8 cellular contexts compared by ENCODE assay signal in the genomic region with DNA sequence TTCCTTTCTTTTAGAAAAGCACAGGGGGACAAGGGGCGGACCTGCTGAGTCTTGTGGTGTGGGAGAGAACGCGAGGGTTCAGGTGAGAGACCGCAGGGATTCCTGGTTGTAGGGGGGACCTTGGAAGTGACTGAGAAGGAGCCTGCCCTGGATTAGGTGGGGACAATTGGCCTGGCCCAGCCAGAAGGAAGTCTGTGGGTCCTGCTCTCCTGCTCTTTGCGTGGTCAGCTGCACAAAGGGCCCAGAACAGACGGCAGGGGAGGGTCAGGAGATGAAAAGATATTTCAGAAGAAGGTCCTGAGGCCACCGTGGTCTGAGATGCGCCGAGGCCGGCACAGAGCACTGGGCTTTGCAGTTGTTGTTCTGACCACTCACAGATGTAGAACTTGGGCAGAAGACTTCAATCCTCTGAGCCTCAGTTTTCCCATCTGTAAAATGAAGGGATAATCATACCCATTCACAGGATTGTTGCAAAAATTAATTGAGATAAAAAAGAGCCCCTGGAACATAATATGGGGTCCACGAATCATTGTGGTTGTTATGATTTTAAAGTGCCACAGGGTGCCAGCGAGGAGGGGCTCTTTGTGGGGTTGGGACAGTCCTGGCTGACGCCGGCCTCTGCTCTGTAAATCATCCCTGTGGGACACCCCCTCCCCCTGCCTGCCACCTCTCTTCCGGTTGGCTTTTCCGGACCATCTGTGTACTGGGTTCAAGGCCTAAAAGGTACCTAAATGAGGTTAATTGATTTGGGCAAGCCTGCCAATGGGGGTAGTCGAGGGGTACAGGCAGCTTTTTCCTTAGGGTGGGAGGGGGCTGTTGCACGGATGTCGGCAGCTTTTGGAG. TPM values are rescaled to one million over a fixed set of nuclear protein-coding genes. Genes with fewer than 3 reads are reported as not detected.
A peak's percentile ranks its signal among the peaks of the same experiment; 100 is the strongest.
DNase-seq lines count a peak whose midpoint lies in the region; TF ChIP-seq lines count a peak whose summit lies in the region.

No MANE protein-coding gene starts in this region.

- no peak for DNase-seq in GM06990 (ENCODE audit: extremely low read depth, insufficient read length)
- no peak for DNase-seq in RWPE1 (ENCODE audit: low spot score)
- no peak for DNase-seq in retinal pigment epithelial cell (ENCODE audit: low read depth)
- DNase-seq in NCI-H2227 (lab: John Stamatoyannopoulos, UW; ENCODE audit: unreplicated experiment): no peak
- DNase-seq in NCI-H446 treated with DMSO at 0.1 percent for 48 hours (lab: John Stamatoyannopoulos, UW): no peak
- DNase-seq in Ammon's horn (ENCODE audit: low spot score): no peak
- DNase-seq in SW 1271 (lab: John Stamatoyannopoulos, UW): no peak

- peaks cover 7 to 21% of the 10 kb centered on the region in 2 donors for H3K4me1 ChIP-seq in esophagus (ENCODE audit: control insufficient read depth in 2 of 2, insufficient read depth in 2 of 2, low read length in 1 of 2)

- CTCF ChIA-PET in RWPE1 (lab: Yijun Ruan, JAX): interaction anchor here (1.2 kb wide), 1 partner anchor 10 kb away, joined by 3 read pairs; no protein-coding TSS in a partner anchor

- POLR2A ChIA-PET in RWPE1 (lab: Yijun Ruan, JAX; ENCODE audit: low non-redundant PET): no interaction called here

- H3K9me3 ChIP-seq in esophagus (ENCODE audit: control insufficient read depth in 2 of 2, insufficient read depth in 1 of 2, low read depth in 1 of 2, low read length in 1 of 2): no peaks in the 10 kb centered on the region

- H3K27ac ChIP-seq in RWPE1: peak overlapping the region; percentile 57
- H3K27ac ChIP-seq in esophagus (ENCODE audit: low read depth in 2 of 2, low read length in 1 of 2): peak overlapping the region; percentile 37 to 45

- 66 to 72% methylated on average over 19 of the region's 19 CpGs for WGBS in esophagus, 2 donors

- H3K4me3 ChIP-seq in GM06990 (replicated peaks; ENCODE audit: low read depth, low read length): peak overlapping the region; percentile 71
- peak overlapping the region; percentile 50 to 70 for H3K4me3 ChIP-seq in esophagus (ENCODE audit: low read depth in 1 of 2, low read length in 2 of 2)
- peak overlapping the region; percentile 84 for H3K4me3 ChIP-seq in retinal pigment epithelial cell (ENCODE audit: low read length)

- no peaks in the 10 kb centered on the region for H3K36me3 ChIP-seq in GM06990 (ENCODE audit: control insufficient read depth, insufficient read depth, low read length)
- peaks cover 0 to 3% of the 10 kb centered on the region in 2 donors for H3K36me3 ChIP-seq in esophagus (ENCODE audit: control insufficient read depth in 2 of 2, insufficient read depth in 2 of 2, low read length in 1 of 2)

- H3K27me3 ChIP-seq in GM06990 (replicated peaks; ENCODE audit: control insufficient read depth, insufficient read depth, low read length) (no peaks in the 10 kb centered on the region), esophagus (ENCODE audit: control insufficient read depth in 1 of 2, insufficient read depth in 2 of 2, low read length in 2 of 2) (no peaks in the 10 kb centered on the region)

- no peak for TF ChIP-seq CTCF in GM06990 (IDR thresholded peaks at IDR 0.05; ENCODE audit: insufficient read depth, low read length, poor library complexity, severe bottlenecking)
- no peak for TF ChIP-seq CTCF in RWPE1 (conservative IDR thresholded peaks at IDR 0.05; ENCODE audit: low read depth)
- no peak for TF ChIP-seq CTCF in retinal pigment epithelial cell (conservative IDR thresholded peaks at IDR 0.05; ENCODE audit: low read depth, low read length)

RNA-seq across cellular contexts. Expression of a gene that starts 1.8 kb away (rescaled TPM):
- 10 to 100 TPM; 25.5 to 65.4 TPM for polyA plus RNA-seq in esophagus
